In the genomic region with DNA sequence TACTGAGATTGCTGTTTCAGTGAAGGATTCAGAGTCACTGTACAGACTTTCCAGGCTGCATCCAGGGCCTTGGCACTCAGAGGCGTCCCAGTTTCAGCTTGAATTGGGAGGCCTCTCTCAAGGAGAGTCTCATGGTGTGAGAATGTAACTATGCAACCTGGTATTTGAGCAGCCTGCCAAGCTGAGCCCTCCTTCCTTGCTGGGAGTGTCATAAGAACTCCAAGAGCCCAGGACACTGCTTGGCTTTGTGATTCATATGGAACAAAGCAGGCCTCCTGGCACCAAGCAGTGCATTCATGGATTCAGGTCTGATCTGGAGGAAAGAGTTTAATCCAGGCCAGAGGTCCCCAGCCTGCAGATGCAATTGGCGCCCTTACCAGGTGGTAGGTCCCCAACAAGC, we compare ENCODE assay signal across 1 cellular context.
TF ChIP-seq lines count a peak whose summit lies in the region.

No MANE protein-coding gene starts in this region.

TF ChIP-seq in GM23338, 12 proteins besides CTCF, POLR2A, EP300 and RAD21 (continued from another document):
- peak; percentile 91 for TF ChIP-seq ZNF462 (CRISPR knock-in tag; IDR thresholded peaks at IDR 0.05)
- no peak for TF ChIP-seq ZNF331 (CRISPR knock-in tag; IDR thresholded peaks at IDR 0.05; ENCODE audit: low read depth)
